In genomic region chr1:46303038-46303871, GRCh38 we compare ENCODE assay signal across 8 cellular contexts. TPM values are rescaled to one million over a fixed set of nuclear protein-coding genes. Genes with fewer than 3 reads are reported as not detected.
DNase-seq lines count a peak whose midpoint lies in the region; ATAC-seq and TF ChIP-seq lines count a peak whose summit lies in the region.

Gene LRRC41 (minus strand): TSS chr1:46303616. CDS start chr1:46303322, 294 bp downstream.
Gene UQCRH (plus strand): TSS chr1:46303698. CDS start chr1:46303767, 69 bp downstream.

- H3K36me3 Mint-ChIP-seq in activated CD4-positive, alpha-beta T cell treated with anti-CD3 and anti-CD28 coated beads, Interleukin-2, amount 10 ng/mL, durations not matched to agents 24 days and 14 days (ENCODE audit: low read depth) = peaks cover 33% of the 10 kb centered on the region

- H3K4me2 ChIP-seq in BLaER1 treated with 17β-estradiol and CSF1 and Interleukin-3, amounts not matched to agents 10 nM and 100 nM = peak within 1 kb of the TSS; percentile 94 to 100 (median 97)

- peak within 1 kb of the TSS; percentile 97 to 100 (median 99) for H3K9ac ChIP-seq in BLaER1 treated with 17β-estradiol and CSF1 and Interleukin-3, amounts not matched to agents 10 nM and 100 nM

- H3K9me3 Mint-ChIP-seq in activated CD4-positive, alpha-beta T cell treated with anti-CD3 and anti-CD28 coated beads, Interleukin-2, amount 10 ng/mL, durations not matched to agents 24 days and 14 days = no peaks in the 10 kb centered on the region

- no peaks in the 10 kb centered on the region for H3K27me3 Mint-ChIP-seq in activated CD4-positive, alpha-beta T cell treated with anti-CD3 and anti-CD28 coated beads, Interleukin-2, amount 10 ng/mL, durations not matched to agents 24 days and 14 days

- peak within 1 kb of the TSS; percentile 78 to 99 (median 92) for H3K4me3 ChIP-seq in BLaER1 treated with 17β-estradiol and CSF1 and Interleukin-3, amounts not matched to agents 10 nM and 100 nM
- H3K4me3 ChIP-seq in coronary artery = peak within 1 kb of the TSS; percentile 97

- peaks cover 7 to 57% (median 29%) of the 10 kb centered on the region in 11 experiments; a peak in 21 of 22 replicates for H3K36me3 ChIP-seq in BLaER1 treated with 17β-estradiol and CSF1 and Interleukin-3, amounts not matched to agents 10 nM and 100 nM

- DNase-seq in NCI-H526 treated with DMSO at 0.1 percent for 48 hours (lab: John Stamatoyannopoulos, UW) (peak; percentile 100), coronary artery (ENCODE audit: low spot score) (peak; percentile 97)
- DNase-seq in activated CD4-positive, alpha-beta T cell treated with anti-CD3 and anti-CD28 coated beads, Interleukin-2, amount 10 ng/mL, durations not matched to agents 24 days and 14 days = peak; percentile 98
- DNase-seq in stimulated activated CD4-positive, alpha-beta T cell treated with anti-CD3 and anti-CD28 coated beads, Interleukin-1b, Interleukin-23, amount 100 ng/mL, for 4 hours (ENCODE audit: low read depth in 2 of 2) = peak; percentile 84 to 88

- H3K4me3 Mint-ChIP-seq in activated CD4-positive, alpha-beta T cell treated with anti-CD3 and anti-CD28 coated beads, Interleukin-2, amount 10 ng/mL, durations not matched to agents 24 days and 14 days = peak within 1 kb of the TSS; percentile 99

- peak; percentile 85 for ATAC-seq in GM19324 (IDR thresholded peaks at IDR 0.05; ENCODE audit: low FRiP score, unreplicated experiment)
- peak; percentile 71 for ATAC-seq in HG03469 (IDR thresholded peaks at IDR 0.05; ENCODE audit: unreplicated experiment)

- H3K4me1 ChIP-seq in BLaER1 treated with 17β-estradiol and CSF1 and Interleukin-3, amounts not matched to agents 10 nM and 100 nM = peaks cover 53 to 65% (median 57%) of the 10 kb centered on the region in 10 experiments

- H3K27me3 ChIP-seq in BLaER1 treated with 17β-estradiol and CSF1 and Interleukin-3, amounts not matched to agents 10 nM and 100 nM = no peaks in the 10 kb centered on the region
- H3K27me3 ChIP-seq in layer of hippocampus (ENCODE audit: control insufficient read depth, insufficient read depth, low read length) = no peaks in the 10 kb centered on the region

- no peaks in the 10 kb centered on the region for H3K9me3 ChIP-seq in BLaER1 treated with 17β-estradiol and CSF1 and Interleukin-3, amounts not matched to agents 10 nM and 100 nM (replicated peaks in 1 of 11)

- no peak for TF ChIP-seq CTCF in coronary artery (IDR thresholded peaks at IDR 0.05)

- H4K20me1 ChIP-seq in BLaER1 treated with 17β-estradiol and CSF1 and Interleukin-3, amounts not matched to agents 10 nM and 100 nM = peaks cover 51 to 90% (median 74%) of the 10 kb centered on the region in 11 experiments

- peak within 1 kb of the TSS; percentile 98 for H3K27ac Mint-ChIP-seq in activated CD4-positive, alpha-beta T cell treated with anti-CD3 and anti-CD28 coated beads, Interleukin-2, amount 10 ng/mL, durations not matched to agents 24 days and 14 days

- intact Hi-C loops in activated CD4-positive, alpha-beta T cell treated with anti-CD3 and anti-CD28 coated beads, Interleukin-2, amount 10 ng/mL, durations not matched to agents 24 days and 14 days (cut with micrococcal nuclease) = loop anchor here (1.0 to 2.0 kb wide), 4 partner anchors 37 to 616 kb away; partner anchors contain the start of genes GPBP1L1, NSUN4 and RAD54L

- H3K4me1 Mint-ChIP-seq in activated CD4-positive, alpha-beta T cell treated with anti-CD3 and anti-CD28 coated beads, Interleukin-2, amount 10 ng/mL, durations not matched to agents 24 days and 14 days = peaks cover 39% of the 10 kb centered on the region

- peak within 1 kb of the TSS; percentile 93 to 100 (median 98) for H3K27ac ChIP-seq in BLaER1 treated with 17β-estradiol and CSF1 and Interleukin-3, amounts not matched to agents 10 nM and 100 nM
- H3K27ac ChIP-seq in coronary artery (peak within 1 kb of the TSS; percentile 89 to 99), layer of hippocampus (ENCODE audit: low read depth, low read length) (peak within 1 kb of the TSS; percentile 96)

RNA-seq across cellular contexts. Expression of gene LRRC41, which starts in this region (rescaled TPM):
- total RNA-seq in activated CD4-positive, alpha-beta T cell treated with anti-CD3 and anti-CD28 coated beads, Interleukin-2, amount 10 ng/mL, durations not matched to agents 24 days and 14 days = 63.1 and 64.6 TPM in 2 replicates

RNA-seq across cellular contexts. Expression of gene UQCRH, which starts in this region (rescaled TPM):
- 283 and 306 TPM in 2 replicates for total RNA-seq in activated CD4-positive, alpha-beta T cell treated with anti-CD3 and anti-CD28 coated beads, Interleukin-2, amount 10 ng/mL, durations not matched to agents 24 days and 14 days

Comparison
In these comparisons a context has a peak if more than half of its experiments do, and no peak if none do; other contexts are left out.
1. Peak in every context shown above with its lines: DNase-seq, ATAC-seq, H3K4me3 ChIP-seq and H3K27ac ChIP-seq.